Comparison of ENCODE assay signal across 1 cellular context in the genomic region with DNA sequence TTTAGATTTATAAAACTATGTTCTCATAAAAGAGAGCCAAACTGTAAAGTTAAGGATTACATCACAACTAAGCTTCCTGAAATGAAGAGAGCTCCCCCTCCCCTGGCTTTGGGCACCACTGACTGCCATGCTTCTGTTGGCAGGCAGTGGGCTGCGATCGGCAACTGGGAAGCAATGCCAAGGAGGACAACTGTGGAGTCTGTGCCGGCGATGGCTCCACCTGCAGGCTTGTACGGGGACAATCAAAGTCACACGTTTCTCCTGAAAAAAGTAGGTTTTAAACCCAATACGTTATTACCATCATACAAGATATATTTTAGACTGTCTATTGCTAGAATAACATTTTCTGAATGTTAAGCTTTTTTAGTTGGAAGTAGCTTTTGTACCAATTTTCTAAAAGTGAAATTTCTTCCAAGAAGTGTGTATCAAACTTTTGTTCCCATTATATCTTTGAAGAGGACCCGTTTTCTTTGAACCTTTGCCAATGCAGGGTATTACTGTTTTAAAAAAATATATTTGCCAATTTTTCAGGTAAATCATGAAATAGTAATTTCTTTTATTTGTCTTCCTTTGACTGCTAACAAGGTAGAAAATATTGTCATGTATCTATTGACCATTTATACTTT.
TF ChIP-seq lines count a peak whose summit lies in the region.

No MANE protein-coding gene starts in this region.

TF ChIP-seq in GM23338, 12 proteins besides CTCF, POLR2A, EP300 and RAD21 (continued from another document):
- TF ChIP-seq, protein P1, sequence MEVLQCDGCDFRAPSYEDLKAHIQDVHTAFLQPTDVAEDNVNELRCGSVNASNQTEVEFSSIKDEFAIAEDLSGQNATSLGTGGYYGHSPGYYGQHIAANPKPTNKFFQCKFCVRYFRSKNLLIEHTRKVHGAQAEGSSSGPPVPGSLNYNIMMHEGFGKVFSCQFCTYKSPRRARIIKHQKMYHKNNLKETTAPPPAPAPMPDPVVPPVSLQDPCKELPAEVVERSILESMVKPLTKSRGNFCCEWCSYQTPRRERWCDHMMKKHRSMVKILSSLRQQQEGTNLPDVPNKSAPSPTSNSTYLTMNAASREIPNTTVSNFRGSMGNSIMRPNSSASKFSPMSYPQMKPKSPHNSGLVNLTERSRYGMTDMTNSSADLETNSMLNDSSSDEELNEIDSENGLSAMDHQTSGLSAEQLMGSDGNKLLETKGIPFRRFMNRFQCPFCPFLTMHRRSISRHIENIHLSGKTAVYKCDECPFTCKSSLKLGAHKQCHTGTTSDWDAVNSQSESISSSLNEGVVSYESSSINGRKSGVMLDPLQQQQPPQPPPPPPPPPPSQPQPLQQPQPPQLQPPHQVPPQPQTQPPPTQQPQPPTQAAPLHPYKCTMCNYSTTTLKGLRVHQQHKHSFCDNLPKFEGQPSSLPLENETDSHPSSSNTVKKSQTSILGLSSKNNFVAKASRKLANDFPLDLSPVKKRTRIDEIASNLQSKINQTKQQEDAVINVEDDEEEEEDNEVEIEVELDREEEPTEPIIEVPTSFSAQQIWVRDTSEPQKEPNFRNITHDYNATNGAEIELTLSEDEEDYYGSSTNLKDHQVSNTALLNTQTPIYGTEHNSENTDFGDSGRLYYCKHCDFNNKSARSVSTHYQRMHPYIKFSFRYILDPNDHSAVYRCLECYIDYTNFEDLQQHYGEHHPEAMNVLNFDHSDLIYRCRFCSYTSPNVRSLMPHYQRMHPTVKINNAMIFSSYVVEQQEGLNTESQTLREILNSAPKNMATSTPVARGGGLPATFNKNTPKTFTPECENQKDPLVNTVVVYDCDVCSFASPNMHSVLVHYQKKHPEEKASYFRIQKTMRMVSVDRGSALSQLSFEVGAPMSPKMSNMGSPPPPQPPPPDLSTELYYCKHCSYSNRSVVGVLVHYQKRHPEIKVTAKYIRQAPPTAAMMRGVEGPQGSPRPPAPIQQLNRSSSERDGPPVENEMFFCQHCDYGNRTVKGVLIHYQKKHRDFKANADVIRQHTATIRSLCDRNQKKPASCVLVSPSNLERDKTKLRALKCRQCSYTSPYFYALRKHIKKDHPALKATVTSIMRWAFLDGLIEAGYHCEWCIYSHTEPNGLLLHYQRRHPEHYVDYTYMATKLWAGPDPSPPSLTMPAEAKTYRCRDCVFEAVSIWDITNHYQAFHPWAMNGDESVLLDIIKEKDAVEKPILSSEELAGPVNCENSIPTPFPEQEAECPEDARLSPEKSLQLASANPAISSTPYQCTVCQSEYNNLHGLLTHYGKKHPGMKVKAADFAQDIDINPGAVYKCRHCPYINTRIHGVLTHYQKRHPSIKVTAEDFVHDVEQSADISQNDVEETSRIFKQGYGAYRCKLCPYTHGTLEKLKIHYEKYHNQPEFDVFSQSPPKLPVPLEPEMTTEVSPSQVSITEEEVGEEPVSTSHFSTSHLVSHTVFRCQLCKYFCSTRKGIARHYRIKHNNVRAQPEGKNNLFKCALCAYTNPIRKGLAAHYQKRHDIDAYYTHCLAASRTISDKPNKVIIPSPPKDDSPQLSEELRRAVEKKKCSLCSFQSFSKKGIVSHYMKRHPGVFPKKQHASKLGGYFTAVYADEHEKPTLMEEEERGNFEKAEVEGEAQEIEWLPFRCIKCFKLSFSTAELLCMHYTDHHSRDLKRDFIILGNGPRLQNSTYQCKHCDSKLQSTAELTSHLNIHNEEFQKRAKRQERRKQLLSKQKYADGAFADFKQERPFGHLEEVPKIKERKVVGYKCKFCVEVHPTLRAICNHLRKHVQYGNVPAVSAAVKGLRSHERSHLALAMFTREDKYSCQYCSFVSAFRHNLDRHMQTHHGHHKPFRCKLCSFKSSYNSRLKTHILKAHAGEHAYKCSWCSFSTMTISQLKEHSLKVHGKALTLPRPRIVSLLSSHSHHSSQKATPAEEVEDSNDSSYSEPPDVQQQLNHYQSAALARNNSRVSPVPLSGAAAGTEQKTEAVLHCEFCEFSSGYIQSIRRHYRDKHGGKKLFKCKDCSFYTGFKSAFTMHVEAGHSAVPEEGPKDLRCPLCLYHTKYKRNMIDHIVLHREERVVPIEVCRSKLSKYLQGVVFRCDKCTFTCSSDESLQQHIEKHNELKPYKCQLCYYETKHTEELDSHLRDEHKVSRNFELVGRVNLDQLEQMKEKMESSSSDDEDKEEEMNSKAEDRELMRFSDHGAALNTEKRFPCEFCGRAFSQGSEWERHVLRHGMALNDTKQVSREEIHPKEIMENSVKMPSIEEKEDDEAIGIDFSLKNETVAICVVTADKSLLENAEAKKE (CRISPR knock-in tag; IDR thresholded peaks at IDR 0.05), result no peak
- TF ChIP-seq EZH2 (IDR thresholded peaks at IDR 0.05; ENCODE audit: low read depth, unreplicated experiment), result no peak
- no peak for TF ChIP-seq STAT1 (IDR thresholded peaks at IDR 0.05; ENCODE audit: unreplicated experiment)
- no peak for TF ChIP-seq JUNB (IDR thresholded peaks at IDR 0.05; ENCODE audit: unreplicated experiment)
- TF ChIP-seq, protein P2, sequence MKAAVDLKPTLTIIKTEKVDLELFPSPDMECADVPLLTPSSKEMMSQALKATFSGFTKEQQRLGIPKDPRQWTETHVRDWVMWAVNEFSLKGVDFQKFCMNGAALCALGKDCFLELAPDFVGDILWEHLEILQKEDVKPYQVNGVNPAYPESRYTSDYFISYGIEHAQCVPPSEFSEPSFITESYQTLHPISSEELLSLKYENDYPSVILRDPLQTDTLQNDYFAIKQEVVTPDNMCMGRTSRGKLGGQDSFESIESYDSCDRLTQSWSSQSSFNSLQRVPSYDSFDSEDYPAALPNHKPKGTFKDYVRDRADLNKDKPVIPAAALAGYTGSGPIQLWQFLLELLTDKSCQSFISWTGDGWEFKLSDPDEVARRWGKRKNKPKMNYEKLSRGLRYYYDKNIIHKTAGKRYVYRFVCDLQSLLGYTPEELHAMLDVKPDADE (IDR thresholded peaks at IDR 0.05), result no peak
- no peak for TF ChIP-seq ZNF114 (CRISPR knock-in tag; IDR thresholded peaks at IDR 0.05)
- no peak for TF ChIP-seq EZH2phosphoT487 (IDR thresholded peaks at IDR 0.05; ENCODE audit: unreplicated experiment)
- no peak for TF ChIP-seq CREB1 (CRISPR knock-in tag; IDR thresholded peaks at IDR 0.05; ENCODE audit: low read depth)
